ENCODE assay signal across 8 cellular contexts in the genomic region with DNA sequence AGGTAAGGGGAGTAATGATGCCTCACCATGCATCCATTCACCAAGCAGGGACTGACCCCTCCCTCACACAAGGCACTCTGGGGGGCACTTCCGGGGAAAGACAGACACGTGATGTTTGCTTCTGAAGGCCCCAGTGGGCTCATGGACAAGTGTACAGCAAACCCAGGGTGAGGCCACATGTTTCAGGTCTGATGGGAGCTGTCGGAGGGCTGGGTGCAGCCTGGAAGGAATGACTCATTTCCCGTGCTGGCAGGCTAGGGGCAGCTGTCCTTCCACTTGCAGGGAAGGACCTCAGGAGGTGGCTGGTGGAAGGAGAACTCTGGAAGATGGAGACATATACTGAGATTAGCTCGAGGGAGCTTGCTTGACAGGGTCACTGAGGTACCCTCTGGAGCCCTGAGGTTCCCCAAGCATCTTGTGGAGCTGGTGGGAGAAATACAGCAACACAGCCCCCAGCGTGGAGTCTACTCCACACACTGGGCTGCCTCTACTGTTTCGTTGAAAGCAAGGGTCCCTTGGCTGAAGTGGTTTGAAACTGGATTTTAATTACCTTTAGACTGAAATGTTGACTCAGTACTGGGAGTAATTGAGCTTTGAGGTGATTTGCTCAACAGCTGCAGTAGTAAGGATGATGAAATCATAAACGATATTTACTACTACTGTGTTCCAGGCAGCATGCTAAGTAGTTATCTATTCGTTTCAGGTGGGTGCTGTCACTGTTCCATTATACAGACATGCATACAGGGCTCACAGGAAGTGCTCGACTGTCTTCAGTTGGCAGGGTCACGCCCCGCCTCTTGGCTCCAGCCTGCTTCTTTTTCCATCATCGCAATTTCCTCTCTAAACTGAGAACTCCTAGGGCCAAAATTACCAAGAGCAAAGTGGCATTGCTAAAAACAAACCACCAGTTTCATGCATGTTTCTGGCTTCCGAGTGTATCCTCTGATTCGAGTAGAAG.
A peak's percentile ranks its signal among the peaks of the same experiment; 100 is the strongest.
DNase-seq lines count a peak whose midpoint lies in the region; ATAC-seq lines count a peak whose summit lies in the region.

No MANE protein-coding gene starts in this region.

- H3K36me3 ChIP-seq in CD4-positive, CD25-positive, alpha-beta regulatory T cell (ENCODE audit: control insufficient read depth, insufficient read depth, low read length), result no peaks in the 10 kb centered on the region

- intact Hi-C loops in left ventricle myocardium superior (cut with micrococcal nuclease), result no loop called here

- peak in 2 of 3 donors; percentile 10 to 58 for DNase-seq in CD4-positive, CD25-positive, alpha-beta regulatory T cell
- DNase-seq in NAMALWA (ENCODE audit: low spot score), result peak; percentile 55
- DNase-seq in activated T-cell treated with anti-CD3 and anti-CD28 coated beads for 48 hours (ENCODE audit: low read depth), result peak; percentile 36
- DNase-seq in left ventricle myocardium superior, result peak; percentile 73
- DNase-seq in stimulated activated CD4-positive, alpha-beta T cell treated with anti-CD3 and anti-CD28 coated beads, Interleukin-1b, Interleukin-23, amount 100 ng/mL, for 48 hours, result peak; percentile 64
- no peak for DNase-seq in effector CD8-positive, alpha-beta T cell (lab: John Stamatoyannopoulos, UW)

- peak overlapping the region; percentile 25 for H3K27ac ChIP-seq in CD4-positive, CD25-positive, alpha-beta regulatory T cell (ENCODE audit: insufficient read depth, low read length, poor library complexity, severe bottlenecking)

- ATAC-seq in CD4-positive, CD25-positive, alpha-beta regulatory T cell (ENCODE audit: low read depth in 2 of 2), result peak; percentile 70 to 71
- ATAC-seq in left ventricle myocardium superior (peak; percentile 69), HG03342 (IDR thresholded peaks at IDR 0.05; ENCODE audit: unreplicated experiment) (no peak), GM18520 (IDR thresholded peaks at IDR 0.05; ENCODE audit: unreplicated experiment) (no peak)

- peak overlapping the region in 3 of 4 donors; percentile 42 to 75 (median 53) for H3K4me3 Mint-ChIP-seq in CD4-positive, CD25-positive, alpha-beta regulatory T cell

- peaks cover 5 to 33% (median 12%) of the 10 kb centered on the region in 4 donors for H3K4me1 Mint-ChIP-seq in CD4-positive, CD25-positive, alpha-beta regulatory T cell

- H3K27me3 ChIP-seq in CD4-positive, CD25-positive, alpha-beta regulatory T cell (ENCODE audit: control insufficient read depth, insufficient read depth, low read length), result no peaks in the 10 kb centered on the region

- H3K4me1 ChIP-seq in CD4-positive, CD25-positive, alpha-beta regulatory T cell (ENCODE audit: control insufficient read depth, insufficient read depth, low read length, poor library complexity, severe bottlenecking), result peaks cover 11% of the 10 kb centered on the region

- peaks cover 0 to 1% (median 0%) of the 10 kb centered on the region in 7 donors for H3K9me3 Mint-ChIP-seq in CD4-positive, CD25-positive, alpha-beta regulatory T cell

- H3K27ac Mint-ChIP-seq in CD4-positive, CD25-positive, alpha-beta regulatory T cell, result peak overlapping the region; percentile 80 to 99 (median 89)

- H3K36me3 Mint-ChIP-seq in CD4-positive, CD25-positive, alpha-beta regulatory T cell, result peaks cover 3% of the 10 kb centered on the region

- H3K9me3 ChIP-seq in CD4-positive, CD25-positive, alpha-beta regulatory T cell (ENCODE audit: control insufficient read depth in 2 of 2, low read length in 2 of 2), result no peaks in the 10 kb centered on the region

- peak overlapping the region; percentile 58 for H3K4me3 ChIP-seq in CD4-positive, CD25-positive, alpha-beta regulatory T cell (ENCODE audit: low read depth, low read length)

- no peaks in the 10 kb centered on the region for H3K27me3 Mint-ChIP-seq in CD4-positive, CD25-positive, alpha-beta regulatory T cell

Comparison
In these comparisons a context has a peak if more than half of its experiments do, and no peak if none do; other contexts are left out.
1. ATAC-seq: peak in CD4-positive, CD25-positive, alpha-beta regulatory T cell (2 of 2) and left ventricle myocardium superior (single experiment); none in HG03342 (single experiment) and GM18520 (single experiment).